Comparison of ENCODE assay signal across 21 cellular contexts in the genomic region with DNA sequence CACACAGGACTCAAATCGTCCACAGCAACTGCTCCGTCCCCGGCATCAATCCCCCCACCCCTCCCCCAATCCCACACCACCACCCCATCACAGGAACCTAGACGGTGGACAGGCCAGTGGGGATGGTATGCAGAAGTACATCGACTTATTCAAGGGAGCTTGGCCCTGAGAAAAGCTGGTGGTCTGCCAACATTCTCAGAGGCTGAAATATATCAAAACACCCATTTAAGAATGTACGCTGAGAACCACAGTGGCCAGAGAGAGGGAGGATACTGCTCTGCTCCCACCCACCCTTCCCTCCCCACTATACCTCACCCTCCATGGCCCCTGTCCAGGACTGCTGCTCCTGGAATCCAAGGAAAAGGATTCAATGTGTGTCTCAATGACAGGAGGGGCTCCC. TPM values are rescaled to one million over a fixed set of nuclear protein-coding genes. Genes with fewer than 3 reads are reported as not detected.
A peak's percentile ranks its signal among the peaks of the same experiment; 100 is the strongest.
DNase-seq lines count a peak whose midpoint lies in the region; ATAC-seq and TF ChIP-seq lines count a peak whose summit lies in the region.
"Had no signal": no experiment of that assay in that cellular context is flagged by ENCODE, and none has a peak within 500 bp of the region (broad histone marks: within the 10 kb centered on the region; RNA-seq: fewer than 3 reads in every experiment).

No MANE protein-coding gene starts in this region.

- H3K27ac ChIP-seq in ACC112 (ENCODE audit: low read depth, low read length) (peak overlapping the region; percentile 4; the same call in 1 of the 2 replicates), muscle layer of colon (ENCODE audit: low read depth, low read length) (peak overlapping the region; percentile 16), vagina (no peak overlapping the region)

- H3K9ac ChIP-seq in muscle layer of colon (ENCODE audit: low read length) = no peak overlapping the region

- peak overlapping the region in 2 of 3 donors; percentile 82 to 92 for H3K27ac Mint-ChIP-seq in IgD-negative memory B cell
- peak overlapping the region; percentile 98 for H3K27ac Mint-ChIP-seq in dendritic cell treated with granulocyte-macrophage colony-stimulating factor and Interleukin-4, amounts not matched to agents 40 ng/mL and 50 ng/mL, for 4 days
- H3K27ac Mint-ChIP-seq in activated T-helper 17 cell treated with anti-CD3 and anti-CD28 coated beads, Interleukin-2, amount 50 U/mL, for 72 hours = no peak overlapping the region
- H3K27ac Mint-ChIP-seq: activated CD4-positive, alpha-beta memory T cell treated with anti-CD3 and anti-CD28 coated beads, Interleukin-2, amount 10 ng/mL, durations not matched to agents 7 days and 5 days had no signal

- H3K9me3 ChIP-seq in muscle layer of colon (ENCODE audit: low read length) (no peaks in the 10 kb centered on the region), vagina (no peaks in the 10 kb centered on the region)
- H3K9me3 ChIP-seq: Peyer's patch had no signal

- TF ChIP-seq CTCF in vagina (IDR thresholded peaks at IDR 0.05) = no peak

- peaks cover 18% of the 10 kb centered on the region for H3K4me1 ChIP-seq in ACC112 (ENCODE audit: control insufficient read depth, insufficient read depth, low read length, unreplicated experiment)
- H3K4me1 ChIP-seq in muscle layer of colon (ENCODE audit: insufficient read depth, low read length) = peaks cover 18% of the 10 kb centered on the region
- H3K4me1 ChIP-seq in vagina = peaks cover 13% of the 10 kb centered on the region

- no peak overlapping the region for H2AFZ ChIP-seq in ACC112 (ENCODE audit: low read length, unreplicated experiment)

- H3K27me3 ChIP-seq in ACC112 (ENCODE audit: insufficient read depth, low read length) = no peaks in the 10 kb centered on the region
- H3K27me3 ChIP-seq in muscle layer of colon (ENCODE audit: control insufficient read depth in 1 of 2, insufficient read depth in 2 of 2, low read length in 2 of 2) = no peaks in the 10 kb centered on the region
- no peaks in the 10 kb centered on the region for H3K27me3 ChIP-seq in vagina
- H3K27me3 ChIP-seq: Peyer's patch had no signal

- H3K36me3 Mint-ChIP-seq in IgD-negative memory B cell = peaks cover 5% of the 10 kb centered on the region
- no peaks in the 10 kb centered on the region for H3K36me3 Mint-ChIP-seq in dendritic cell treated with granulocyte-macrophage colony-stimulating factor and Interleukin-4, amounts not matched to agents 40 ng/mL and 50 ng/mL, for 4 days (ENCODE audit: low read depth)
- H3K36me3 Mint-ChIP-seq in activated T-helper 17 cell treated with anti-CD3 and anti-CD28 coated beads, Interleukin-2, amount 50 U/mL, for 72 hours (ENCODE audit: low read depth) = no peaks in the 10 kb centered on the region
- H3K36me3 Mint-ChIP-seq: stimulated activated effector memory CD8-positive, alpha-beta T cell treated with anti-CD3 and anti-CD28 coated beads, Interleukin-12 subunit alpha, Interleukin-12 subunit beta, amount 100 ng/mL, for 72 hours had no signal

- H3K27me3 Mint-ChIP-seq in IgD-negative memory B cell = peaks cover 2% of the 10 kb centered on the region
- H3K27me3 Mint-ChIP-seq in dendritic cell treated with granulocyte-macrophage colony-stimulating factor and Interleukin-4, amounts not matched to agents 40 ng/mL and 50 ng/mL, for 4 days = no peaks in the 10 kb centered on the region
- H3K27me3 Mint-ChIP-seq in activated T-helper 17 cell treated with anti-CD3 and anti-CD28 coated beads, Interleukin-2, amount 50 U/mL, for 72 hours = no peaks in the 10 kb centered on the region

- no peaks in the 10 kb centered on the region for H3K79me2 ChIP-seq in ACC112 (ENCODE audit: control insufficient read depth, insufficient read depth, low read length, unreplicated experiment)

- peaks cover 0 to 2% (median 1%) of the 10 kb centered on the region in 3 donors for H3K9me3 Mint-ChIP-seq in IgD-negative memory B cell
- no peaks in the 10 kb centered on the region for H3K9me3 Mint-ChIP-seq in dendritic cell treated with granulocyte-macrophage colony-stimulating factor and Interleukin-4, amounts not matched to agents 40 ng/mL and 50 ng/mL, for 4 days
- no peaks in the 10 kb centered on the region for H3K9me3 Mint-ChIP-seq in activated T-helper 17 cell treated with anti-CD3 and anti-CD28 coated beads, Interleukin-2, amount 50 U/mL, for 72 hours
- H3K9me3 Mint-ChIP-seq: activated CD4-positive, alpha-beta memory T cell treated with anti-CD3 and anti-CD28 coated beads, Interleukin-2, amount 10 ng/mL, durations not matched to agents 7 days and 5 days; stimulated activated effector memory CD8-positive, alpha-beta T cell treated with anti-CD3 and anti-CD28 coated beads, Interleukin-12 subunit alpha, Interleukin-12 subunit beta, amount 100 ng/mL, for 72 hours had no signal

- DNase-seq in central memory CD4-positive, alpha-beta T cell = no peak
- DNase-seq in occipital lobe (lab: John Stamatoyannopoulos, UW) = no peak
- no peak for DNase-seq in vagina (ENCODE audit: extremely low spot score in 2 of 2)
- DNase-seq: ACHN; activated CD4-positive, alpha-beta memory T cell treated with anti-CD3 and anti-CD28 coated beads, Interleukin-2, amount 10 ng/mL, durations not matched to agents 7 days and 5 days; COR-L47; kidney; midbrain; NCI-H1092; NCI-H2107; NCI-H774; nucleus accumbens; Peyer's patch; SW 1271 had no signal

- peak overlapping the region in 1 of 4 donors; percentile 63 for H3K4me3 Mint-ChIP-seq in IgD-negative memory B cell
- no peak overlapping the region for H3K4me3 Mint-ChIP-seq in dendritic cell treated with granulocyte-macrophage colony-stimulating factor and Interleukin-4, amounts not matched to agents 40 ng/mL and 50 ng/mL, for 4 days
- no peak overlapping the region for H3K4me3 Mint-ChIP-seq in activated T-helper 17 cell treated with anti-CD3 and anti-CD28 coated beads, Interleukin-2, amount 50 U/mL, for 72 hours
- H3K4me3 Mint-ChIP-seq: activated CD4-positive, alpha-beta memory T cell treated with anti-CD3 and anti-CD28 coated beads, Interleukin-2, amount 10 ng/mL, durations not matched to agents 7 days and 5 days; stimulated activated effector memory CD8-positive, alpha-beta T cell treated with anti-CD3 and anti-CD28 coated beads, Interleukin-12 subunit alpha, Interleukin-12 subunit beta, amount 100 ng/mL, for 72 hours had no signal

- TF ChIP-seq POLR2A in vagina (IDR thresholded peaks at IDR 0.05) = no peak

- H3K4me3 ChIP-seq in ACC112 (ENCODE audit: low read depth, low read length) (no peak overlapping the region), muscle layer of colon (ENCODE audit: low read depth in 1 of 2, low read length in 2 of 2) (no peak overlapping the region), vagina (no peak overlapping the region)
- H3K4me3 ChIP-seq: coronary artery, Peyer's patch had no signal

- H3K36me3 ChIP-seq in ACC112 (ENCODE audit: insufficient read depth, low read length) (no peaks in the 10 kb centered on the region), muscle layer of colon (ENCODE audit: insufficient read depth, low read length) (no peaks in the 10 kb centered on the region), vagina (no peaks in the 10 kb centered on the region)
- H3K36me3 ChIP-seq: Peyer's patch had no signal

- no peak for ATAC-seq in activated T-helper 17 cell treated with anti-CD3 and anti-CD28 coated beads, Interleukin-2, amount 50 U/mL, for 72 hours (replicated peaks)
- ATAC-seq: stimulated activated effector memory CD8-positive, alpha-beta T cell treated with anti-CD3 and anti-CD28 coated beads, Interleukin-12 subunit alpha, Interleukin-12 subunit beta, amount 100 ng/mL, for 72 hours had no signal

- intact Hi-C loops in dendritic cell treated with granulocyte-macrophage colony-stimulating factor and Interleukin-4, amounts not matched to agents 40 ng/mL and 50 ng/mL, for 4 days (cut with micrococcal nuclease) = loop anchor here (1.0 kb wide), 1 partner anchor 8 kb away; no protein-coding TSS in a partner anchor
- intact Hi-C loops in vagina (cut with DNase I) = no loop called here

- H3K4me1 Mint-ChIP-seq in IgD-negative memory B cell = peaks cover 27 to 56% (median 48%) of the 10 kb centered on the region in 3 donors
- peaks cover 89% of the 10 kb centered on the region for H3K4me1 Mint-ChIP-seq in dendritic cell treated with granulocyte-macrophage colony-stimulating factor and Interleukin-4, amounts not matched to agents 40 ng/mL and 50 ng/mL, for 4 days (ENCODE audit: low read depth)
- peaks cover 41% of the 10 kb centered on the region for H3K4me1 Mint-ChIP-seq in activated T-helper 17 cell treated with anti-CD3 and anti-CD28 coated beads, Interleukin-2, amount 50 U/mL, for 72 hours

RNA-seq across cellular contexts. Expression of a gene that starts 12.4 kb away (rescaled TPM):
- 42.7 TPM for polyA plus RNA-seq in IgD-negative memory B cell
- total RNA-seq in activated T-helper 17 cell treated with anti-CD3 and anti-CD28 coated beads, Interleukin-2, amount 50 U/mL, for 72 hours = 100 to 1,000 TPM in 1 of 2 donors, 10 to 100 TPM in 1; 60.9 to 102 TPM
- total RNA-seq in occipital lobe = 86.4 TPM
- total RNA-seq in vagina = 39.5 TPM
